In the genomic region with DNA sequence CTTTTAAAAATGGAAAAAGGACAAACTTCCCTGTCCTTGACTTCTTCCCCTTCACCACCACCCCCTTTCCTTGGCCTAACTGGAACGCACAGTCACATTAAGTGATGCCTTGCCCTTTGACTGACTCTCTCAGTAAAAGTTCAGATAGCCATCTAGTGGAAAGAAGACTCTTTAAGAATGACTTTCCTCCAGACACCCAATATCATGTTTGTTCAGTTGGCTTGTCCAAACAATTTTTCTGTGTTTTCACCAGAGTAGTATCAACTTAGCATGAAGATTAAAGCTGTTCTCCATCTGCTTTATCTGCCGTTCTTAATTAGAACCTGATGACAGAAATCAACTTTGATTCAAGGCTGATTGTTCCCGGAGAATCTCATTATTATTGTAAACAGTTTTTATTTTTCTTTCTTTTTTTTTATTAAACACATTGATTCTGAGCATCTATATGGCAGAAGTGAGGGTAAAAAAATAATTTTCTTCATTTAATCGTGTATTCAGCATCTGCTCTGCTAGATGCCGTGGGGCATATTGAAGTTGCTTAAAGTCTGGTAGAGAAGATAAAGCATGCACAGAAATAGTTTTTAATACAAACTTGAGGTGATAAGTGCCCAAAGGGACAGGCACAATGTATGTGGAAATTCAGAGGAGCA, we compare ENCODE assay signal across 1 cellular context.
TF ChIP-seq lines count a peak whose summit lies in the region.

No MANE protein-coding gene starts in this region.

TF ChIP-seq in K562, 482 proteins besides CTCF, POLR2A, EP300 and RAD21 (continued from another document and continues in another):
- TF ChIP-seq, protein P1, sequence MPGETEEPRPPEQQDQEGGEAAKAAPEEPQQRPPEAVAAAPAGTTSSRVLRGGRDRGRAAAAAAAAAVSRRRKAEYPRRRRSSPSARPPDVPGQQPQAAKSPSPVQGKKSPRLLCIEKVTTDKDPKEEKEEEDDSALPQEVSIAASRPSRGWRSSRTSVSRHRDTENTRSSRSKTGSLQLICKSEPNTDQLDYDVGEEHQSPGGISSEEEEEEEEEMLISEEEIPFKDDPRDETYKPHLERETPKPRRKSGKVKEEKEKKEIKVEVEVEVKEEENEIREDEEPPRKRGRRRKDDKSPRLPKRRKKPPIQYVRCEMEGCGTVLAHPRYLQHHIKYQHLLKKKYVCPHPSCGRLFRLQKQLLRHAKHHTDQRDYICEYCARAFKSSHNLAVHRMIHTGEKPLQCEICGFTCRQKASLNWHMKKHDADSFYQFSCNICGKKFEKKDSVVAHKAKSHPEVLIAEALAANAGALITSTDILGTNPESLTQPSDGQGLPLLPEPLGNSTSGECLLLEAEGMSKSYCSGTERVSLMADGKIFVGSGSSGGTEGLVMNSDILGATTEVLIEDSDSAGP (CRISPR knock-in tag; IDR thresholded peaks at IDR 0.05): no peak
- TF ChIP-seq RBM14 (IDR thresholded peaks at IDR 0.05; ENCODE audit: borderline replicate concordance, insufficient read depth, low read depth, low read length) (no peak), STAT5A (IDR thresholded peaks at IDR 0.05; ENCODE audit: borderline replicate concordance, low read length) (peak; percentile 41; the same call in 1 of the 2 replicates), SMAD1 (IDR thresholded peaks at IDR 0.05; ENCODE audit: low read depth, low read length, partially characterized antibody) (no peak), ATF1 (CRISPR knock-in tag; IDR thresholded peaks at IDR 0.05) (no peak), ATF1 (tag; IDR thresholded peaks at IDR 0.05) (no peak), ETS1 (conservative IDR thresholded peaks at IDR 0.05; ENCODE audit: control insufficient read depth, low read depth, low read length) (no peak), ZNF23 (CRISPR knock-in tag; IDR thresholded peaks at IDR 0.05) (no peak), ZNF584 (CRISPR knock-in tag; IDR thresholded peaks at IDR 0.05; ENCODE audit: low read depth) (no peak), ELF4 (CRISPR knock-in tag; IDR thresholded peaks at IDR 0.05) (no peak), NONO (IDR thresholded peaks at IDR 0.05; ENCODE audit: low read depth in 2 of 2, low read length in 1 of 2) (no peak), ZC3H11A (IDR thresholded peaks at IDR 0.05; ENCODE audit: low read depth, low read length) (no peak), MTA2 (IDR thresholded peaks at IDR 0.05; ENCODE audit: low read depth) (peak; percentile 78), JUNB (CRISPR knock-in tag; conservative IDR thresholded peaks at IDR 0.05) (no peak), STAG1 (CRISPR knock-in tag; IDR thresholded peaks at IDR 0.05; ENCODE audit: borderline replicate concordance) (no peak), LEF1 (IDR thresholded peaks at IDR 0.05) (peak; percentile 72; the same call in 1 of the 2 replicates), PHF8 (IDR thresholded peaks at IDR 0.05; ENCODE audit: borderline replicate concordance, low read length) (no peak), MITF (IDR thresholded peaks at IDR 0.05) (no peak), SRF (CRISPR knock-in tag; IDR thresholded peaks at IDR 0.05) (no peak), STAT6 (CRISPR knock-in tag; IDR thresholded peaks at IDR 0.05) (no peak), ELF1 (tag; IDR thresholded peaks at IDR 0.05) (no peak), CAMTA2 (CRISPR knock-in tag; conservative IDR thresholded peaks at IDR 0.05) (no peak), XRCC3 (IDR thresholded peaks at IDR 0.05) (no peak), ZEB2 (IDR thresholded peaks at IDR 0.05) (no peak), ZNF165 (CRISPR knock-in tag; IDR thresholded peaks at IDR 0.05; ENCODE audit: borderline replicate concordance) (no peak), SETDB1 (IDR thresholded peaks at IDR 0.05; ENCODE audit: low read length) (no peak), REST (CRISPR knock-in tag; IDR thresholded peaks at IDR 0.05; ENCODE audit: low read depth) (no peak), L3MBTL2 (IDR thresholded peaks at IDR 0.05) (no peak), PYGO2 (tag; IDR thresholded peaks at IDR 0.05) (no peak), ZKSCAN3 (CRISPR knock-in tag; IDR thresholded peaks at IDR 0.05) (no peak), ZBTB7A (IDR thresholded peaks at IDR 0.05; ENCODE audit: borderline replicate concordance, control insufficient read depth, low read depth, low read length) (no peak), SNIP1 (IDR thresholded peaks at IDR 0.05; ENCODE audit: low read depth) (no peak), ZNF717 (CRISPR knock-in tag; IDR thresholded peaks at IDR 0.05) (no peak), ZBED1 (IDR thresholded peaks at IDR 0.05) (no peak), EGR1 (conservative IDR thresholded peaks at IDR 0.05) (no peak)
- TF ChIP-seq, protein P2, sequence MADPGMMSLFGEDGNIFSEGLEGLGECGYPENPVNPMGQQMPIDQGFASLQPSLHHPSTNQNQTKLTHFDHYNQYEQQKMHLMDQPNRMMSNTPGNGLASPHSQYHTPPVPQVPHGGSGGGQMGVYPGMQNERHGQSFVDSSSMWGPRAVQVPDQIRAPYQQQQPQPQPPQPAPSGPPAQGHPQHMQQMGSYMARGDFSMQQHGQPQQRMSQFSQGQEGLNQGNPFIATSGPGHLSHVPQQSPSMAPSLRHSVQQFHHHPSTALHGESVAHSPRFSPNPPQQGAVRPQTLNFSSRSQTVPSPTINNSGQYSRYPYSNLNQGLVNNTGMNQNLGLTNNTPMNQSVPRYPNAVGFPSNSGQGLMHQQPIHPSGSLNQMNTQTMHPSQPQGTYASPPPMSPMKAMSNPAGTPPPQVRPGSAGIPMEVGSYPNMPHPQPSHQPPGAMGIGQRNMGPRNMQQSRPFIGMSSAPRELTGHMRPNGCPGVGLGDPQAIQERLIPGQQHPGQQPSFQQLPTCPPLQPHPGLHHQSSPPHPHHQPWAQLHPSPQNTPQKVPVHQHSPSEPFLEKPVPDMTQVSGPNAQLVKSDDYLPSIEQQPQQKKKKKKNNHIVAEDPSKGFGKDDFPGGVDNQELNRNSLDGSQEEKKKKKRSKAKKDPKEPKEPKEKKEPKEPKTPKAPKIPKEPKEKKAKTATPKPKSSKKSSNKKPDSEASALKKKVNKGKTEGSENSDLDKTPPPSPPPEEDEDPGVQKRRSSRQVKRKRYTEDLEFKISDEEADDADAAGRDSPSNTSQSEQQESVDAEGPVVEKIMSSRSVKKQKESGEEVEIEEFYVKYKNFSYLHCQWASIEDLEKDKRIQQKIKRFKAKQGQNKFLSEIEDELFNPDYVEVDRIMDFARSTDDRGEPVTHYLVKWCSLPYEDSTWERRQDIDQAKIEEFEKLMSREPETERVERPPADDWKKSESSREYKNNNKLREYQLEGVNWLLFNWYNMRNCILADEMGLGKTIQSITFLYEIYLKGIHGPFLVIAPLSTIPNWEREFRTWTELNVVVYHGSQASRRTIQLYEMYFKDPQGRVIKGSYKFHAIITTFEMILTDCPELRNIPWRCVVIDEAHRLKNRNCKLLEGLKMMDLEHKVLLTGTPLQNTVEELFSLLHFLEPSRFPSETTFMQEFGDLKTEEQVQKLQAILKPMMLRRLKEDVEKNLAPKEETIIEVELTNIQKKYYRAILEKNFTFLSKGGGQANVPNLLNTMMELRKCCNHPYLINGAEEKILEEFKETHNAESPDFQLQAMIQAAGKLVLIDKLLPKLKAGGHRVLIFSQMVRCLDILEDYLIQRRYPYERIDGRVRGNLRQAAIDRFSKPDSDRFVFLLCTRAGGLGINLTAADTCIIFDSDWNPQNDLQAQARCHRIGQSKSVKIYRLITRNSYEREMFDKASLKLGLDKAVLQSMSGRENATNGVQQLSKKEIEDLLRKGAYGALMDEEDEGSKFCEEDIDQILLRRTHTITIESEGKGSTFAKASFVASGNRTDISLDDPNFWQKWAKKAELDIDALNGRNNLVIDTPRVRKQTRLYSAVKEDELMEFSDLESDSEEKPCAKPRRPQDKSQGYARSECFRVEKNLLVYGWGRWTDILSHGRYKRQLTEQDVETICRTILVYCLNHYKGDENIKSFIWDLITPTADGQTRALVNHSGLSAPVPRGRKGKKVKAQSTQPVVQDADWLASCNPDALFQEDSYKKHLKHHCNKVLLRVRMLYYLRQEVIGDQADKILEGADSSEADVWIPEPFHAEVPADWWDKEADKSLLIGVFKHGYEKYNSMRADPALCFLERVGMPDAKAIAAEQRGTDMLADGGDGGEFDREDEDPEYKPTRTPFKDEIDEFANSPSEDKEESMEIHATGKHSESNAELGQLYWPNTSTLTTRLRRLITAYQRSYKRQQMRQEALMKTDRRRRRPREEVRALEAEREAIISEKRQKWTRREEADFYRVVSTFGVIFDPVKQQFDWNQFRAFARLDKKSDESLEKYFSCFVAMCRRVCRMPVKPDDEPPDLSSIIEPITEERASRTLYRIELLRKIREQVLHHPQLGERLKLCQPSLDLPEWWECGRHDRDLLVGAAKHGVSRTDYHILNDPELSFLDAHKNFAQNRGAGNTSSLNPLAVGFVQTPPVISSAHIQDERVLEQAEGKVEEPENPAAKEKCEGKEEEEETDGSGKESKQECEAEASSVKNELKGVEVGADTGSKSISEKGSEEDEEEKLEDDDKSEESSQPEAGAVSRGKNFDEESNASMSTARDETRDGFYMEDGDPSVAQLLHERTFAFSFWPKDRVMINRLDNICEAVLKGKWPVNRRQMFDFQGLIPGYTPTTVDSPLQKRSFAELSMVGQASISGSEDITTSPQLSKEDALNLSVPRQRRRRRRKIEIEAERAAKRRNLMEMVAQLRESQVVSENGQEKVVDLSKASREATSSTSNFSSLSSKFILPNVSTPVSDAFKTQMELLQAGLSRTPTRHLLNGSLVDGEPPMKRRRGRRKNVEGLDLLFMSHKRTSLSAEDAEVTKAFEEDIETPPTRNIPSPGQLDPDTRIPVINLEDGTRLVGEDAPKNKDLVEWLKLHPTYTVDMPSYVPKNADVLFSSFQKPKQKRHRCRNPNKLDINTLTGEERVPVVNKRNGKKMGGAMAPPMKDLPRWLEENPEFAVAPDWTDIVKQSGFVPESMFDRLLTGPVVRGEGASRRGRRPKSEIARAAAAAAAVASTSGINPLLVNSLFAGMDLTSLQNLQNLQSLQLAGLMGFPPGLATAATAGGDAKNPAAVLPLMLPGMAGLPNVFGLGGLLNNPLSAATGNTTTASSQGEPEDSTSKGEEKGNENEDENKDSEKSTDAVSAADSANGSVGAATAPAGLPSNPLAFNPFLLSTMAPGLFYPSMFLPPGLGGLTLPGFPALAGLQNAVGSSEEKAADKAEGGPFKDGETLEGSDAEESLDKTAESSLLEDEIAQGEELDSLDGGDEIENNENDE (IDR thresholded peaks at IDR 0.05; ENCODE audit: low read depth, low read length): no peak
